22 cellular contexts compared by ENCODE assay signal in the genomic region with DNA sequence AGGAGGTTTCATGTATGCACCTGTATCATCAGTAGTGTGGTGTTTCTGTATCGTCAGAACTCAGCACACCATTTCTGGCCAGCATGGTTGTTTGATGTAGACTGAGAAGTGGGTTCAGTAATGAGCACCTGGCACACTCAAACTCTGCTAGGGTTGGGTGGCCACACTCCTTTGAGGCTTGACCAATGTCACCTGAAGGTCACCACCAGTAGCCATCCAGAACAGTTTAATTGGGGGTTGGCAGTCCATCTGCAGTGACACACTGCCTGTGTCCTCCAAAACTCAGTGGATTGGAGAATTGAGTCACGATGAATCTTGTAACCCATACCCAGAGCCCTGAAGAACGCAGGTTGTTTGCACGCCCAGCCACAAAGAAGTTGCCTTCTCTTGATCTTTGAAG.
"Had no signal": no experiment of that assay in that cellular context is flagged by ENCODE, and none has a peak within 500 bp of the region (broad histone marks: within the 10 kb centered on the region; RNA-seq: fewer than 3 reads in every experiment).

No MANE protein-coding gene starts in this region.

- H3K36me3 ChIP-seq: esophagus muscularis mucosa, gastroesophageal sphincter, heart left ventricle, left lung, pancreas, right lobe of liver, thoracic aorta, transverse colon, upper lobe of right lung, uterus had no signal

- DNase-seq: dermis blood vessel endothelial cell; effector memory CD4-positive, alpha-beta T cell; foreskin keratinocyte; heart left ventricle; kidney; left cardiac atrium; left lung; natural killer cell; pancreas; right lobe of liver; small intestine; stimulated activated CD4-positive, alpha-beta T cell treated with anti-CD3 and anti-CD28 coated beads, Interleukin-15, amount 100 ng/mL, for 24 hours; stimulated activated CD4-positive, alpha-beta T cell treated with anti-CD3 and anti-CD28 coated beads, Interleukin-2, amount 100 ng/mL, for 48 hours; stimulated activated naive B cell treated with anti-CD40 and anti-IgM and Interleukin-4, amounts not matched to agents 10 μg/mL and 1 μg/mL and 100 μg/mL, for 72 hours; transverse colon; upper lobe of right lung; uterus had no signal

- H3K27ac ChIP-seq: coronary artery, esophagus muscularis mucosa, foreskin keratinocyte, gastroesophageal sphincter, heart left ventricle, hepatocyte, left lung, pancreas, right lobe of liver, thoracic aorta, transverse colon, upper lobe of right lung, uterus had no signal

- H3K4me1 ChIP-seq: foreskin keratinocyte, left lung, pancreas, right lobe of liver, transverse colon, upper lobe of right lung, uterus had no signal

- H3K4me3 ChIP-seq: coronary artery, esophagus muscularis mucosa, gastroesophageal sphincter, heart left ventricle, hepatocyte, left lung, pancreas, right lobe of liver, thoracic aorta, transverse colon, upper lobe of right lung, uterus had no signal

- H3K9me3 ChIP-seq: esophagus muscularis mucosa, gastroesophageal sphincter, heart left ventricle, left lung, pancreas, right lobe of liver, thoracic aorta, transverse colon, upper lobe of right lung, uterus had no signal

- H3K27me3 ChIP-seq: esophagus muscularis mucosa, foreskin keratinocyte, gastroesophageal sphincter, heart left ventricle, hepatocyte, left lung, pancreas, right lobe of liver, transverse colon, upper lobe of right lung, uterus had no signal
